In the genomic region with DNA sequence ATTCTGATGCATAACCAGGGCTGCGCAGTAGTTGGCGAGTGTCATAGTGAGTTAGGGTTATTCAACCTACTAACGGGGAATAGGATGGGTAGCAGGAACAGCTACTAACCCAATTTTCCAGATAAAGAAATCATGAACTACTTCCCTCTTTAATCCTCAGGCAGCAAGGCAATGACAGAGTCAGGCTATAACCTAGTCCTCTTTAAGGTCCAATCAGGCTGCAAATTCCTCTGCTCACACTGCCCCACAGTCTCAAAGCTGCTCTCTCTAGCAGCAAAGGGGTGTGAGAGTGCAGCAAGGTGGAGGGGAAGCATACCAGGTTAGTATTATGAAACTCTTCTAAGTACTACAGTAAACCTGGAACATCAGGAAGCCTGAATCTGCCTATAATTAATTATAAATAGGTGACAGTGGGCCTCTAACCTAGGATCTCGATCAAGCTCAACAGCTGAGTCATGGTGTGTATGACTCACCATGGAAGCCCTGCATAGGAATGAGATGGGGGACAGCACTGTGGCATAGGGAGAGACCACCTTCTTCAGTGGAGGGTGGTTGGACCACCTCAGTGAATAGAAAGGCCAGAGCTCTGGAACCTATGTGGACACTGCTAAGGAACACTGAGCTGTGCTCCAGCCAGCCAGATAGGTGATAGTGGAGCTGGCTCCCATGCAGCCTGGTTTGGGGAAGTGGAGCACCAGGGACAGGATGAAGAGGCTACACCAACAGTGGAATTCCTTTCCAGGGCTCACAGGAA, we compare ENCODE assay signal across 15 cellular contexts. TPM values are rescaled to one million over a fixed set of nuclear protein-coding genes. Genes with fewer than 3 reads are reported as not detected.
DNase-seq lines count a peak whose midpoint lies in the region; ATAC-seq, FAIRE-seq and TF ChIP-seq lines count a peak whose summit lies in the region.
"Had no signal": no experiment of that assay in that cellular context is flagged by ENCODE, and none has a peak within 500 bp of the region (broad histone marks: within the 10 kb centered on the region; RNA-seq: fewer than 3 reads in every experiment).

No MANE protein-coding gene starts in this region.

- peaks cover 0 to 2% of the 10 kb centered on the region in 2 experiments for H4K20me1 ChIP-seq in H1 (replicated peaks in 1 of 2; ENCODE audit: control insufficient read depth in 1 of 2, insufficient read depth in 2 of 2, low read length in 2 of 2)

- DNase-seq in stimulated activated CD4-positive, alpha-beta T cell treated with anti-CD3 and anti-CD28 coated beads, Interleukin-15, amount 100 ng/mL, for 24 hours: peak; percentile 41
- DNase-seq in stimulated activated CD4-positive, alpha-beta T cell treated with anti-CD3 and anti-CD28 coated beads, Interleukin-12 subunit alpha, Interleukin-12 subunit beta, amount 100 ng/mL, for 4 hours: no peak
- DNase-seq in RWPE2 (ENCODE audit: low spot score) (no peak), H1 (ENCODE audit: low read depth in 1 of 2, low spot score in 2 of 2) (no peak), epidermal melanocyte (ENCODE audit: insufficient read length, low spot score) (no peak), mesothelial cell of epicardium (ENCODE audit: low spot score in 2 of 2, unreplicated experiment in 2 of 2) (no peak)
- DNase-seq: glutamatergic neuron, naive B cell, NCI-H1417 treated with DMSO at 0.1 percent for 48 hours, RPMI8226 had no signal

- H4K8ac ChIP-seq in H1 (ENCODE audit: extremely low read depth, insufficient read depth, low read length): no peak overlapping the region

- H4K91ac ChIP-seq in H1 (replicated peaks; ENCODE audit: insufficient read length, low read length): no peak overlapping the region

- H2BK5ac ChIP-seq in H1 (ENCODE audit: low read depth, low read length): peak overlapping the region; percentile 35; the same call in 1 of the 2 replicates

- no peak overlapping the region for H3K27ac Mint-ChIP-seq in mesothelial cell of epicardium
- H3K27ac Mint-ChIP-seq: naive B cell had no signal

- H4K5ac ChIP-seq in H1 (ENCODE audit: insufficient read length, low read depth, low read length): no peak overlapping the region

- H3K4ac ChIP-seq in H1 (replicated peaks; ENCODE audit: insufficient read length, low read depth, low read length): no peak overlapping the region

- H2BK20ac ChIP-seq in H1 (ENCODE audit: low read length): no peak overlapping the region

- H3K27me3 ChIP-seq in RWPE2 (ENCODE audit: insufficient read depth, poor library complexity, severe bottlenecking): no peaks in the 10 kb centered on the region
- H3K27me3 ChIP-seq in H1 (replicated peaks in 1 of 4; ENCODE audit: control insufficient read depth in 3 of 4, extremely low read depth in 1 of 4, insufficient read depth in 3 of 4, low read length in 3 of 4): no peaks in the 10 kb centered on the region

- FAIRE-seq in H1 (lab: Jason Lieb, UNC): no peak
- FAIRE-seq: GM12892 had no signal

- H2BK12ac ChIP-seq in H1 (ENCODE audit: low read depth, low read length): 0 out of 2 replicates have a peak overlapping the region, but pooled peaks have one; percentile 11

- H3K9me3 ChIP-seq in RWPE2 (ENCODE audit: severe bottlenecking): no peaks in the 10 kb centered on the region
- no peaks in the 10 kb centered on the region for H3K9me3 ChIP-seq in H1 (ENCODE audit: insufficient read depth in 2 of 2, low read depth in 1 of 2, low read length in 1 of 2)
- H3K9me3 ChIP-seq: thoracic aorta had no signal

- TF ChIP-seq RAD21 in H1 (IDR thresholded peaks at IDR 0.05 in 1 of 2, conservative IDR thresholded peaks at IDR 0.05 in 1 of 2; ENCODE audit: low read depth in 2 of 2, low read length in 2 of 2): no peak

- H3K4me1 Mint-ChIP-seq in mesothelial cell of epicardium: no peaks in the 10 kb centered on the region

- no peak overlapping the region for H3K9ac ChIP-seq in H1 (replicated peaks in 1 of 4; ENCODE audit: extremely low read depth in 1 of 4, low read depth in 3 of 4, low read length in 3 of 4)

- no peaks in the 10 kb centered on the region for H3K79me2 ChIP-seq in H1 (ENCODE audit: control insufficient read depth in 1 of 2, insufficient read depth in 2 of 2, low read length in 2 of 2)

- H3K4me3 ChIP-seq in RWPE2 (ENCODE audit: severe bottlenecking): no peak overlapping the region
- no peak overlapping the region for H3K4me3 ChIP-seq in H1 (ENCODE audit: extremely low read depth in 1 of 4, insufficient read depth in 2 of 4, low read depth in 3 of 4, low read length in 4 of 4)
- H3K4me3 ChIP-seq: thoracic aorta had no signal

- H3K18ac ChIP-seq in H1 (ENCODE audit: extremely low read depth, low read length): no peak overlapping the region

- 85% methylated on average over 4 of the region's 4 CpGs; no CpG with 5 or more reads in 1 of the 2 experiments for WGBS in H1 (ENCODE audit: extremely low coverage in 1 of 2, insufficient coverage in 1 of 2, insufficient read length in 1 of 2, insufficient replicate concordance in 2 of 2, low coverage in 1 of 2, low lambda C conversion rate in 2 of 2, missing lambda C conversion rate in 1 of 2), 2 experiments

- TF ChIP-seq EP300 in H1 (IDR thresholded peaks at IDR 0.05; ENCODE audit: borderline replicate concordance in 1 of 2, low read depth in 2 of 2, low read length in 2 of 2): no peak

- no peaks in the 10 kb centered on the region for H3K9me3 Mint-ChIP-seq in mesothelial cell of epicardium
- H3K9me3 Mint-ChIP-seq: naive B cell had no signal

- ATAC-seq in RWPE2 (ENCODE audit: low read depth) (peak; percentile 55), HG03460 (IDR thresholded peaks at IDR 0.05; ENCODE audit: unreplicated experiment) (no peak)

- H3K36me3 ChIP-seq in RWPE2 (ENCODE audit: low read depth) (no peaks in the 10 kb centered on the region), H1 (ENCODE audit: control insufficient read depth in 2 of 4, insufficient read depth in 4 of 4, low read length in 3 of 4) (no peaks in the 10 kb centered on the region; a peak in 1 of 8 replicates)

- H3K27ac ChIP-seq in RWPE2 (ENCODE audit: poor library complexity, severe bottlenecking): no peak overlapping the region
- H3K27ac ChIP-seq in H1 (ENCODE audit: low read depth, low read length): 0 out of 2 replicates have a peak overlapping the region, but pooled peaks have one; percentile 19
- peak overlapping the region; percentile 75 for H3K27ac ChIP-seq in temporal lobe (ENCODE audit: low read depth, low read length)
- H3K27ac ChIP-seq: thoracic aorta had no signal

- H3K56ac ChIP-seq in H1 (replicated peaks; ENCODE audit: insufficient read length, low read depth, low read length): no peak overlapping the region

- no peak for TF ChIP-seq POLR2A in H1 (IDR thresholded peaks at IDR 0.05; ENCODE audit: control extremely low read depth in 1 of 2, low read depth in 2 of 2, low read length in 2 of 2)

- POLR2A ChIA-PET in H1 (lab: Charles Lee; ENCODE audit: partially characterized antibody): interaction anchor here (0.6 to 5.9 kb wide), 4 partner anchors 8 to 83 kb away, joined by 3 to 29 read pairs (median 7); partner anchors contain the start of genes CUL7, PEX6 and PPP2R5D

- no peak overlapping the region for H3K14ac ChIP-seq in H1 (ENCODE audit: insufficient read length)

- H2AK5ac ChIP-seq in H1 (ENCODE audit: low read depth, low read length): no peak overlapping the region

- no peak overlapping the region for H3K4me3 Mint-ChIP-seq in mesothelial cell of epicardium
- H3K4me3 Mint-ChIP-seq: CD14-positive monocyte, naive B cell had no signal

- H3K4me1 ChIP-seq in RWPE2 (ENCODE audit: insufficient read depth, poor library complexity, severe bottlenecking): peaks cover 5% of the 10 kb centered on the region
- peaks cover 0 to 3% (median 0%) of the 10 kb centered on the region in 4 experiments; a peak in 2 of 7 replicates for H3K4me1 ChIP-seq in H1 (replicated peaks in 1 of 4; ENCODE audit: control insufficient read depth in 3 of 4, insufficient read depth in 4 of 4, low read length in 3 of 4)

- no peaks in the 10 kb centered on the region for H3K23me2 ChIP-seq in H1 (ENCODE audit: low read depth, low read length)

- H3K27me3 Mint-ChIP-seq in mesothelial cell of epicardium (ENCODE audit: low read depth): no peaks in the 10 kb centered on the region
- H3K27me3 Mint-ChIP-seq: naive B cell had no signal

- no peak overlapping the region for H3K4me2 ChIP-seq in H1 (ENCODE audit: insufficient read depth in 1 of 2, low read depth in 2 of 2, low read length in 2 of 2)

- no peaks in the 10 kb centered on the region; the same call in none of the 2 replicates for H3K79me1 ChIP-seq in H1 (ENCODE audit: low read depth, low read length)

- H3K36me3 Mint-ChIP-seq in mesothelial cell of epicardium: peaks cover 10% of the 10 kb centered on the region

- TF ChIP-seq CTCF in RWPE2 (IDR thresholded peaks at IDR 0.05; ENCODE audit: poor library complexity, severe bottlenecking) (no peak), H1 (IDR thresholded peaks at IDR 0.05; ENCODE audit: control extremely low read depth in 1 of 3, insufficient read depth in 1 of 3, low read depth in 1 of 3, low read length in 3 of 3) (no peak), mesothelial cell of epicardium (IDR thresholded peaks at IDR 0.05; ENCODE audit: unreplicated experiment) (no peak)

- H2BK15ac ChIP-seq in H1 (ENCODE audit: low read length): no peak overlapping the region

- no peak overlapping the region for H3K23ac ChIP-seq in H1 (ENCODE audit: insufficient read length)

- H2BK120ac ChIP-seq in H1 (replicated peaks; ENCODE audit: low read depth, low read length): no peak overlapping the region

- CTCF ChIA-PET in H1 (lab: Charles Lee; ENCODE audit: partially characterized antibody): interaction anchor here (0.5 to 4.2 kb wide), 11 partner anchors 8 to 1123 kb away, joined by 3 to 11 read pairs (median 4); partner anchors contain the start of genes KLHDC3, MEA1 and PEX6

- H2AFZ ChIP-seq in H1 (ENCODE audit: low read length): no peak overlapping the region

RNA-seq across cellular contexts. Expression of gene PEX6, which starts 7.9 kb away (rescaled TPM):
- 11.7 and 12.5 TPM in 2 replicates for total RNA-seq in H1 (2021; fragmentation: NEBNext Ultra II Directional; extraction: Animal tissue kit (Norgen Biotek cat#: 25700))
- 6.4 and 11.6 TPM in 2 replicates for polyA plus RNA-seq in H1 (2011; rRNA removed)
- polyA plus RNA-seq in H1 (2011; cell fraction: cytosol; rRNA removed): 9.2 TPM
- 29.3 TPM for polyA plus RNA-seq in H1 (2011; cell fraction: nucleus; rRNA removed)
- polyA plus RNA-seq in H1 (2012, experiment 1 of 2): 8.5 to 13.3 TPM (median 13.1 TPM) in 4 replicates
- 13.0 TPM for polyA plus RNA-seq in H1 (2012, experiment 2 of 2)
- polyA plus RNA-seq in H1 (2013, experiment 1 of 2): 5.4 TPM
- 4.6 TPM for polyA plus RNA-seq in H1 (2013, experiment 2 of 2)
- 7.5 and 10.5 TPM in 2 replicates for polyA minus RNA-seq in H1 (2011; rRNA and poly(A)+ RNA removed)
- polyA minus RNA-seq in H1 (2011; cell fraction: cytosol; rRNA and poly(A)+ RNA removed): 9.2 TPM
- polyA minus RNA-seq in H1 (2011; cell fraction: nucleus; rRNA and poly(A)+ RNA removed): 7.4 TPM
- 15.7 TPM for total RNA-seq in temporal lobe
- 31.2 to 32.9 TPM (median 32.3 TPM) in 3 replicates for total RNA-seq in mesothelial cell of epicardium

RNA-seq across cellular contexts. Expression of gene GNMT, which starts 10.5 kb away (rescaled TPM):
- 1.8 TPM in 2 replicates for total RNA-seq in H1 (2021; fragmentation: NEBNext Ultra II Directional; extraction: Animal tissue kit (Norgen Biotek cat#: 25700))
- polyA plus RNA-seq in H1 (2011; rRNA removed): 3.4 and 4.3 TPM in 2 replicates
- polyA plus RNA-seq in H1 (2011; cell fraction: cytosol; rRNA removed): 3.4 TPM
- polyA plus RNA-seq in H1 (2011; cell fraction: nucleus; rRNA removed): 4.2 TPM
- 1.0 to 3.1 TPM (median 2.3 TPM) in 4 replicates for polyA plus RNA-seq in H1 (2012, experiment 1 of 2)
- polyA plus RNA-seq in H1 (2012, experiment 2 of 2): 2.0 TPM
- 1.3 TPM for polyA plus RNA-seq in H1 (2013, experiment 1 of 2)
- 0.85 TPM for polyA plus RNA-seq in H1 (2013, experiment 2 of 2)
- polyA minus RNA-seq in H1 (2011; rRNA and poly(A)+ RNA removed): 1.0 and 1.6 TPM in 2 replicates
- polyA minus RNA-seq in H1 (2011; cell fraction: cytosol; rRNA and poly(A)+ RNA removed): 1.1 TPM
- 1.2 TPM for polyA minus RNA-seq in H1 (2011; cell fraction: nucleus; rRNA and poly(A)+ RNA removed)
- 0.74 TPM for total RNA-seq in temporal lobe
- total RNA-seq in mesothelial cell of epicardium: 1.2 to 1.7 TPM (median 1.4 TPM) in 3 replicates

RNA-seq across cellular contexts. Expression of gene PPP2R5D, which starts 13.3 kb away (rescaled TPM):
- total RNA-seq in H1 (2021; fragmentation: NEBNext Ultra II Directional; extraction: Animal tissue kit (Norgen Biotek cat#: 25700)): 52.1 and 52.4 TPM in 2 replicates
- polyA plus RNA-seq in H1 (2011; rRNA removed): 55.7 and 68.1 TPM in 2 replicates
- polyA plus RNA-seq in H1 (2011; cell fraction: cytosol; rRNA removed): 62.8 TPM
- 84.9 TPM for polyA plus RNA-seq in H1 (2011; cell fraction: nucleus; rRNA removed)
- 53.0 to 61.3 TPM (median 58.4 TPM) in 4 replicates for polyA plus RNA-seq in H1 (2012, experiment 1 of 2)
- polyA plus RNA-seq in H1 (2012, experiment 2 of 2): 57.5 TPM
- 40.6 TPM for polyA plus RNA-seq in H1 (2013, experiment 1 of 2)
- polyA plus RNA-seq in H1 (2013, experiment 2 of 2): 38.3 TPM
- polyA minus RNA-seq in H1 (2011; rRNA and poly(A)+ RNA removed): 86.8 and 99.6 TPM in 2 replicates
- 27.6 TPM for polyA minus RNA-seq in H1 (2011; cell fraction: cytosol; rRNA and poly(A)+ RNA removed)
- polyA minus RNA-seq in H1 (2011; cell fraction: nucleus; rRNA and poly(A)+ RNA removed): 26.3 TPM
- 33.9 TPM for total RNA-seq in temporal lobe
- total RNA-seq in mesothelial cell of epicardium: 45.1 to 46.3 TPM (median 46.2 TPM) in 3 replicates

RNA-seq across cellular contexts. Expression of gene CNPY3, which starts 41.8 kb away (rescaled TPM):
- total RNA-seq in H1 (2021; fragmentation: NEBNext Ultra II Directional; extraction: Animal tissue kit (Norgen Biotek cat#: 25700)): 64.5 and 67.9 TPM in 2 replicates
- polyA plus RNA-seq in H1 (2011; rRNA removed): 49.6 and 64.1 TPM in 2 replicates
- polyA plus RNA-seq in H1 (2011; cell fraction: cytosol; rRNA removed): 60.8 TPM
- 51.3 TPM for polyA plus RNA-seq in H1 (2011; cell fraction: nucleus; rRNA removed)
- 61.8 to 73.0 TPM (median 65.9 TPM) in 4 replicates for polyA plus RNA-seq in H1 (2012, experiment 1 of 2)
- polyA plus RNA-seq in H1 (2012, experiment 2 of 2): 69.9 TPM
- polyA plus RNA-seq in H1 (2013, experiment 1 of 2): 65.9 TPM
- 80.1 TPM for polyA plus RNA-seq in H1 (2013, experiment 2 of 2)
- 26.1 and 34.2 TPM in 2 replicates for polyA minus RNA-seq in H1 (2011; rRNA and poly(A)+ RNA removed)
- polyA minus RNA-seq in H1 (2011; cell fraction: cytosol; rRNA and poly(A)+ RNA removed): 27.1 TPM
- polyA minus RNA-seq in H1 (2011; cell fraction: nucleus; rRNA and poly(A)+ RNA removed): 16.9 TPM
- total RNA-seq in temporal lobe (18.2 TPM), mesothelial cell of epicardium (61.0 to 64.4 TPM (median 61.6 TPM) in 3 replicates)

RNA-seq across cellular contexts. Expression of gene MEA1, which starts 42.7 kb away (rescaled TPM):
- total RNA-seq in H1 (2021; fragmentation: NEBNext Ultra II Directional; extraction: Animal tissue kit (Norgen Biotek cat#: 25700)): 94.2 and 102 TPM in 2 replicates
- 96.2 and 96.4 TPM in 2 replicates for polyA plus RNA-seq in H1 (2011; rRNA removed)
- 127 TPM for polyA plus RNA-seq in H1 (2011; cell fraction: cytosol; rRNA removed)
- polyA plus RNA-seq in H1 (2011; cell fraction: nucleus; rRNA removed): 65.1 TPM
- polyA plus RNA-seq in H1 (2012, experiment 1 of 2): 131 to 151 TPM (median 132 TPM) in 4 replicates
- polyA plus RNA-seq in H1 (2012, experiment 2 of 2): 125 TPM
- 95.6 TPM for polyA plus RNA-seq in H1 (2013, experiment 1 of 2)
- 109 TPM for polyA plus RNA-seq in H1 (2013, experiment 2 of 2)
- 51.5 and 66.2 TPM in 2 replicates for polyA minus RNA-seq in H1 (2011; rRNA and poly(A)+ RNA removed)
- 32.3 TPM for polyA minus RNA-seq in H1 (2011; cell fraction: cytosol; rRNA and poly(A)+ RNA removed)
- polyA minus RNA-seq in H1 (2011; cell fraction: nucleus; rRNA and poly(A)+ RNA removed): 32.8 TPM
- total RNA-seq in temporal lobe (27.5 TPM), mesothelial cell of epicardium (56.3 to 64.2 TPM (median 60.1 TPM) in 3 replicates)
